ENCODE assay signal across 24 cellular contexts in the genomic region with DNA sequence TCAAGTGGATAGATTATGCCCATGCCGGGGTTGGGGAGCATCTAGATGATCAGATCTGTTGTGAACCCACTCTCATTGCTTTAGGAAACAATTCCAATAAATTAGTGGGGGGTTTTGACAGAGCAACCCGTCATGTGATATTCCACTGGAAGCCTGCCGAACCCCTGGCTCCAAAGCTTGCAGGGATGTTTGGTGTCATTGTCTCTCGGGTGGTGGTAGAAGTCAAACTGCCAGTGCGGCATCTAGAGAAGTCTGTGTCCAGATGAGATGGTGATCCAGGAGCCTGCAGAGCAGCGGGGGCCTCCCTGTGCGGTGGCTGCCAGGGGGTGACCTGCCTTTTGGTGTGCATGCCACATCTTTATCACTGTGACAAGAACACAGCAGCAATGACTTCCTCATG.
DNase-seq lines count a peak whose midpoint lies in the region; ATAC-seq and TF ChIP-seq lines count a peak whose summit lies in the region.
"Had no signal": no experiment of that assay in that cellular context is flagged by ENCODE, and none has a peak within 500 bp of the region (broad histone marks: within the 10 kb centered on the region; RNA-seq: fewer than 3 reads in every experiment).

No MANE protein-coding gene starts in this region.

- no peak for TF ChIP-seq POLR2A in spleen (IDR thresholded peaks at IDR 0.05)

- intact Hi-C loops in spleen (cut with DNase I; ENCODE audit: low total_unique reads): no loop called here

- H3K27ac ChIP-seq in spleen: no peak overlapping the region
- H3K27ac ChIP-seq: Peyer's patch, SK-N-MC had no signal

- peaks cover 0 to 2% of the 10 kb centered on the region in 2 donors for H3K9me3 Mint-ChIP-seq in effector memory CD8-positive, alpha-beta T cell

- H3K36me3 ChIP-seq in spleen: no peaks in the 10 kb centered on the region
- H3K36me3 ChIP-seq: Peyer's patch had no signal

- no peaks in the 10 kb centered on the region for H3K27me3 Mint-ChIP-seq in effector memory CD8-positive, alpha-beta T cell
- H3K27me3 Mint-ChIP-seq: CD4-positive, alpha-beta memory T cell had no signal

- H3K27ac Mint-ChIP-seq in effector memory CD8-positive, alpha-beta T cell: no peak overlapping the region
- H3K27ac Mint-ChIP-seq: CD4-positive, alpha-beta memory T cell had no signal

- no peak for TF ChIP-seq CTCF in spleen (IDR thresholded peaks at IDR 0.05 in 8 of 11, conservative IDR thresholded peaks at IDR 0.05 in 3 of 11)

- H3K4me1 Mint-ChIP-seq in effector memory CD8-positive, alpha-beta T cell (ENCODE audit: low read depth in 2 of 2): no peaks in the 10 kb centered on the region
- H3K4me1 Mint-ChIP-seq: CD4-positive, alpha-beta memory T cell had no signal

- H3K27me3 ChIP-seq in spleen (replicated peaks in 1 of 7): peaks cover 0 to 17% (median 0%) of the 10 kb centered on the region in 7 donors
- H3K27me3 ChIP-seq: Peyer's patch had no signal

- DNase-seq in Ammon's horn (ENCODE audit: low spot score): peak; percentile 38
- DNase-seq in globus pallidus (ENCODE audit: low spot score): peak; percentile 49
- DNase-seq in midbrain (lab: John Stamatoyannopoulos, UW): peak; percentile 23
- DNase-seq in pons (ENCODE audit: low spot score): peak; percentile 52
- no peak for DNase-seq in NCI-H2196 treated with DMSO at 0.1 percent for 48 hours (lab: John Stamatoyannopoulos, UW; ENCODE audit: unreplicated experiment)
- no peak for DNase-seq in spleen
- DNase-seq in cerebellum (ENCODE audit: low spot score): no peak
- DNase-seq in effector memory CD8-positive, alpha-beta T cell: no peak
- DNase-seq: AML-193; CD4-positive, alpha-beta memory T cell; COR-L47; DMS53; GOT3; HCEC 1CT; KBM-7; NCI-H146; NCI-H1930; NCI-H2107; NCI-H446; NCI-H524 treated with DMSO at 0.1 percent for 48 hours; NK-92 treated with Interleukin-12 subunit alpha and Interleukin-12 subunit beta, amount 100 ng/mL, for 24 hours; Peyer's patch; SIG-M5 had no signal

- no peaks in the 10 kb centered on the region for H3K36me3 Mint-ChIP-seq in effector memory CD8-positive, alpha-beta T cell (ENCODE audit: insufficient read depth)
- H3K36me3 Mint-ChIP-seq: CD4-positive, alpha-beta memory T cell had no signal

- WGBS in spleen, 5 donors: 88 to 93% (median 93%) methylated on average over 4 to 7 of the region's 7 CpGs

- H3K4me1 ChIP-seq in spleen: no peaks in the 10 kb centered on the region
- H3K4me1 ChIP-seq: Peyer's patch had no signal

- no peak overlapping the region for H3K4me3 ChIP-seq in spleen
- H3K4me3 ChIP-seq: Peyer's patch, SK-N-MC had no signal

- H3K4me3 Mint-ChIP-seq in effector memory CD8-positive, alpha-beta T cell: no peak overlapping the region
- H3K4me3 Mint-ChIP-seq: CD4-positive, alpha-beta memory T cell had no signal

- ATAC-seq in effector memory CD8-positive, alpha-beta T cell (replicated peaks): no peak

- no peaks in the 10 kb centered on the region for H3K9me3 ChIP-seq in spleen
- H3K9me3 ChIP-seq: Peyer's patch had no signal

Comparison
In these comparisons a context has a peak if more than half of its experiments do, and no peak if none do; other contexts are left out.
1. DNase-seq: peak in Ammon's horn (single experiment), globus pallidus (single experiment), midbrain (single experiment) and pons (single experiment); none in NCI-H2196 treated with DMSO at 0.1 percent for 48 hours (single experiment), spleen (single experiment), cerebellum (single experiment) and effector memory CD8-positive, alpha-beta T cell (0 of 3).